1 cellular context compared by ENCODE assay signal in the genomic region with DNA sequence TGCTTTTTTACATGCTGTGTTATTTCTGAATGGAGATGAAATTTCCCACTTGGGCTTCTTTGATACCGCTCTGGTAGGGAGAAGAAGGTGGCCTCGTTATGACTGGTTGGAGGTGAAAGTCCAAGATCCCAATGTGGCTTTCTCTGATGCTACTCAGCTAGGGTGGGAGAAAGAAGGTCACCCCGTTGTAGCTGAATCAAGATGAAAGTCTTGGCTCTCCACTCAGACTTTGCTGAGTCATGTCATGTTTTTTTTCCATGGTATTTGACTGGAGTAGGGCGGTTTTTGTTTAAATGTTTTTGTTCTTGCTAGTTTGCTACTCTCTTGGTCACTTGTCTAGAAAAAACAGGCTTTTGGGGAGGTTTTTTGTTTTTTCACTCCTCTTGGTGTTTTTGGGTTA.
A peak's percentile ranks its signal among the peaks of the same experiment; 100 is the strongest.
TF ChIP-seq lines count a peak whose summit lies in the region.

No MANE protein-coding gene starts in this region.

TF ChIP-seq in HepG2, 621 proteins besides CTCF, POLR2A, EP300 and RAD21:
- TF ChIP-seq, protein P1, sequence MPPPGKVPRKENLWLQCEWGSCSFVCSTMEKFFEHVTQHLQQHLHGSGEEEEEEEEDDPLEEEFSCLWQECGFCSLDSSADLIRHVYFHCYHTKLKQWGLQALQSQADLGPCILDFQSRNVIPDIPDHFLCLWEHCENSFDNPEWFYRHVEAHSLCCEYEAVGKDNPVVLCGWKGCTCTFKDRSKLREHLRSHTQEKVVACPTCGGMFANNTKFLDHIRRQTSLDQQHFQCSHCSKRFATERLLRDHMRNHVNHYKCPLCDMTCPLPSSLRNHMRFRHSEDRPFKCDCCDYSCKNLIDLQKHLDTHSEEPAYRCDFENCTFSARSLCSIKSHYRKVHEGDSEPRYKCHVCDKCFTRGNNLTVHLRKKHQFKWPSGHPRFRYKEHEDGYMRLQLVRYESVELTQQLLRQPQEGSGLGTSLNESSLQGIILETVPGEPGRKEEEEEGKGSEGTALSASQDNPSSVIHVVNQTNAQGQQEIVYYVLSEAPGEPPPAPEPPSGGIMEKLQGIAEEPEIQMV (CRISPR knock-in tag; IDR thresholded peaks at IDR 0.05; ENCODE audit: low read depth), result no peak
- TF ChIP-seq MIXL1 (CRISPR knock-in tag; IDR thresholded peaks at IDR 0.05) (no peak), ZFX (CRISPR knock-in tag; IDR thresholded peaks at IDR 0.05; ENCODE audit: low read depth) (no peak), ASH2L (IDR thresholded peaks at IDR 0.05; ENCODE audit: insufficient read length, low read depth, low read length) (no peak), NFE2L2 (IDR thresholded peaks at IDR 0.05; ENCODE audit: low read length) (peak; percentile 47; the same call in 1 of the 2 replicates)
